Comparison of ENCODE assay signal across 8 cellular contexts in genomic region chr2:118003396-118003824, GRCh38. TPM values are rescaled to one million over a fixed set of nuclear protein-coding genes. Genes with fewer than 3 reads are reported as not detected.
DNase-seq lines count a peak whose midpoint lies in the region; ATAC-seq and TF ChIP-seq lines count a peak whose summit lies in the region.

No MANE protein-coding gene starts in this region.

- peak; percentile 85 for DNase-seq in CD1c-positive myeloid dendritic cell (ENCODE audit: extremely low spot score)
- peak; percentile 64 for DNase-seq in NCI-H146 treated with DMSO at 0.1 percent for 48 hours (lab: John Stamatoyannopoulos, UW; ENCODE audit: unreplicated experiment)
- peak; percentile 34 for DNase-seq in T follicular helper cell (ENCODE audit: low read depth)
- peak; percentile 80 for DNase-seq in MCF 10A (ENCODE audit: unreplicated experiment)
- DNase-seq in iPS-NIHi7 (ENCODE audit: extremely low spot score): peak; percentile 73
- DNase-seq in stimulated activated CD4-positive, alpha-beta T cell treated with anti-CD3 and anti-CD28 coated beads, Interleukin-2, amount 100 ng/mL, for 4 hours (ENCODE audit: low read depth): peak; percentile 26

- H3K36me3 Mint-ChIP-seq in MCF 10A (ENCODE audit: insufficient read depth, unreplicated experiment): peaks cover 71% of the 10 kb centered on the region

- no peaks in the 10 kb centered on the region for H3K27me3 Mint-ChIP-seq in MCF 10A (ENCODE audit: insufficient read depth, unreplicated experiment)

- H3K9me3 Mint-ChIP-seq in MCF 10A (ENCODE audit: unreplicated experiment): no peaks in the 10 kb centered on the region

- intact Hi-C loops in MCF 10A (cut with micrococcal nuclease): loop anchor here (1.0 kb wide), 3 partner anchors 47 to 189 kb away; partner anchors contain the start of gene DDX18

- CTCF ChIA-PET in MCF 10A (lab: Yijun Ruan, JAX): interaction anchor here (0.5 to 6.8 kb wide), 56 partner anchors 7 to 1288 kb away, joined by 3 to 138 read pairs (median 4); partner anchors contain the start of genes CCDC93 and DDX18

- H3K4me3 Mint-ChIP-seq in MCF 10A (ENCODE audit: unreplicated experiment): no peak overlapping the region

- no peak overlapping the region for H3K27ac Mint-ChIP-seq in MCF 10A (ENCODE audit: low read depth, unreplicated experiment)

- POLR2A ChIA-PET in MCF 10A (lab: Yijun Ruan, JAX): interaction anchor here (0.9 to 1.6 kb wide), 5 partner anchors 9 to 189 kb away, joined by 4 to 11 read pairs (median 5); partner anchors contain the start of genes CCDC93 and DDX18

- H3K4me1 Mint-ChIP-seq in MCF 10A (ENCODE audit: insufficient read depth, unreplicated experiment): peaks cover 4% of the 10 kb centered on the region

- TF ChIP-seq CTCF in MCF 10A (IDR thresholded peaks at IDR 0.05; ENCODE audit: unreplicated experiment): peak; percentile 68

- BruUV-seq in MCF 10A (replicated peaks; lab: Mats Ljungman, UMichigan): no TSS peak

- ATAC-seq in GM18870 (IDR thresholded peaks at IDR 0.05; ENCODE audit: unreplicated experiment) (peak; percentile 100), HG03045 (IDR thresholded peaks at IDR 0.05; ENCODE audit: unreplicated experiment) (peak; percentile 99)

RNA-seq across cellular contexts. Expression of gene CCDC93, which starts 10.5 kb away (rescaled TPM):
- 37.8 and 44.9 TPM in 2 replicates for total RNA-seq in MCF 10A (2022)

Comparison
In these comparisons a context has a peak if more than half of its experiments do, and no peak if none do; other contexts are left out.
1. Peak in every context shown above with its lines: DNase-seq and ATAC-seq.
2. DNase-seq: peak in every context shown above with its lines; median percentile 85 in CD1c-positive myeloid dendritic cell; 80 in MCF 10A; 73 in iPS-NIHi7; 64 in NCI-H146 treated with DMSO at 0.1 percent for 48 hours; 34 in T follicular helper cell; 26 in stimulated activated CD4-positive, alpha-beta T cell treated with anti-CD3 and anti-CD28 coated beads, Interleukin-2, amount 100 ng/mL, for 4 hours.